22 cellular contexts compared by ENCODE assay signal in the genomic region with DNA sequence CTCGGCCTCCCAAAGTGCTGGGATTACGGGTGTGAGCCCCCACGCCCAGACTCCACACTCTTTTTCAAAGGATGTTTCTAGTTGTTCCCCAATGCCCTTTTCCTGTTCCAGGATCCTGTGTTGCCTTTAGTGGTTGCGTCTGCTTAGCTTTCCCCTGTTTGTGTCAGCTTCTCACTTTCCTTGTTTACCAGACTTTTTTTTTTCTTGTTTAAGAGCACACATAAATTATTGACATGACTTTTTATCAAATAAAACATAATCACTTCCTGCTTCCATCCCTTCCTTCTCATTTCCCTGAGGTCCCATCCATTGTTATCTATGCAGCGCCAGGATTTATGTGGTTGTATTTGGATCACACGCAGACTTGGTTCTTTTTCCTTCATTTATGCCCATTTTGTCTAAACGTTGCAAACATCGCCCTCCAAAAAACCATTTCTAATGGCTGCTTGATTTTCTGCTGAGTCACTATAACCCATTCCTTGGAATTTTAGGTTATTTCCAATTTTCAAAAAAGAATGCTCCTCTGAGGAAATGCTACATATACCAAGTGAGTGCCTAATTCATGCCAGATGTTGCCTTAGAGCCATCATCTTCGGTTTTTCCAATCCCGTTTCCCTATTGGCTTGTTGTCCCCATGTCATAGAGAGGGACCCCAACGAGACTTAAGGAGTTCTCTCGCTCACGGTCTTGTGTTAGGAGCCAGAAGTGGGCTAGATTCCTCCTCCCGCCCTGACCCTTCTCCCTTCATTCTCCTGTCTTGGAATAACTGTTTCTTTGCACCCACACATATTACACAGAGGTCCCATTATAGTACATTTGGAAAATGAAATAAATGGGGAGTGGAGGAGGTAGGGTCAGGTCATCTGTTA. TPM values are rescaled to one million over a fixed set of nuclear protein-coding genes. Genes with fewer than 3 reads are reported as not detected.
DNase-seq lines count a peak whose midpoint lies in the region; TF ChIP-seq lines count a peak whose summit lies in the region.
"Had no signal": no experiment of that assay in that cellular context is flagged by ENCODE, and none has a peak within 500 bp of the region (broad histone marks: within the 10 kb centered on the region; RNA-seq: fewer than 3 reads in every experiment).

No MANE protein-coding gene starts in this region.

- no peak overlapping the region for H3K4me3 Mint-ChIP-seq in MCF 10A (ENCODE audit: unreplicated experiment)
- H3K4me3 Mint-ChIP-seq in brain, result peak overlapping the region in 1 of 5 experiments; percentile 9
- no peak overlapping the region for H3K4me3 Mint-ChIP-seq in activated naive CD4-positive, alpha-beta T cell treated with anti-CD3 and anti-CD28 coated beads, Interleukin-2, amount 10 ng/mL, durations not matched to agents 7 days and 5 days
- H3K4me3 Mint-ChIP-seq in CD4-positive, alpha-beta memory T cell, result no peak overlapping the region
- H3K4me3 Mint-ChIP-seq: T-cell had no signal

- TF ChIP-seq CTCF in breast epithelium (IDR thresholded peaks at IDR 0.05) (no peak), MCF 10A (IDR thresholded peaks at IDR 0.05; ENCODE audit: unreplicated experiment) (no peak), brain (conservative IDR thresholded peaks at IDR 0.05) (no peak), hepatocyte (IDR thresholded peaks at IDR 0.05; ENCODE audit: poor library complexity) (no peak), smooth muscle cell (IDR thresholded peaks at IDR 0.05; ENCODE audit: borderline replicate concordance, insufficient read depth, poor library complexity, severe bottlenecking) (no peak)

- H3K9me2 ChIP-seq in hepatocyte (replicated peaks; ENCODE audit: insufficient read depth), result no peaks in the 10 kb centered on the region

- BruUV-seq in MCF 10A (replicated peaks; lab: Mats Ljungman, UMichigan), result no TSS peak

- H3K9me3 Mint-ChIP-seq in MCF 10A (ENCODE audit: unreplicated experiment) (no peaks in the 10 kb centered on the region), brain (peaks cover 0 to 3% (median 0%) of the 10 kb centered on the region in 5 experiments)
- no peaks in the 10 kb centered on the region for H3K9me3 Mint-ChIP-seq in activated naive CD4-positive, alpha-beta T cell treated with anti-CD3 and anti-CD28 coated beads, Interleukin-2, amount 10 ng/mL, durations not matched to agents 7 days and 5 days
- H3K9me3 Mint-ChIP-seq in CD4-positive, alpha-beta memory T cell, result no peaks in the 10 kb centered on the region
- H3K9me3 Mint-ChIP-seq: T-cell had no signal

- no peak overlapping the region for H3K4me2 ChIP-seq in hepatocyte
- H3K4me2 ChIP-seq in smooth muscle cell, result peak overlapping the region; percentile 33
- H3K4me2 ChIP-seq: KMS-11 had no signal

- peak overlapping the region; percentile 16 for H3K9ac ChIP-seq in smooth muscle cell (ENCODE audit: low read depth)
- H3K9ac ChIP-seq: KMS-11 had no signal

- 73% methylated on average over 14 of the region's 14 CpGs for WGBS in hepatocyte (ENCODE audit: low lambda C conversion rate, missing lambda C conversion rate)
- 65% methylated on average over 14 of the region's 14 CpGs for WGBS in smooth muscle cell (ENCODE audit: low lambda C conversion rate)

- H3K4me3 ChIP-seq in breast epithelium (no peak overlapping the region), hepatocyte (no peak overlapping the region), smooth muscle cell (no peak overlapping the region)
- H3K4me3 ChIP-seq in CD4-positive, alpha-beta memory T cell (ENCODE audit: low read length in 2 of 2), result no peak overlapping the region
- H3K4me3 ChIP-seq: vagina had no signal

- no peaks in the 10 kb centered on the region for H3K79me2 ChIP-seq in hepatocyte
- no peaks in the 10 kb centered on the region for H3K79me2 ChIP-seq in smooth muscle cell (ENCODE audit: low read depth)

- H3K27me3 ChIP-seq in breast epithelium (no peaks in the 10 kb centered on the region), hepatocyte (no peaks in the 10 kb centered on the region), smooth muscle cell (ENCODE audit: low read depth) (no peaks in the 10 kb centered on the region)
- no peaks in the 10 kb centered on the region for H3K27me3 ChIP-seq in CD4-positive, alpha-beta memory T cell (ENCODE audit: insufficient read depth, low read length)
- H3K27me3 ChIP-seq: vagina had no signal

- H3K27ac ChIP-seq in breast epithelium (peak overlapping the region; percentile 69 to 70), hepatocyte (peak overlapping the region; percentile 35), smooth muscle cell (ENCODE audit: low read depth) (peak overlapping the region; percentile 23)
- no peak overlapping the region for H3K27ac ChIP-seq in CD4-positive, alpha-beta memory T cell (ENCODE audit: low read depth, low read length)
- H3K27ac ChIP-seq: foreskin keratinocyte, KMS-11, RWPE1, vagina had no signal

- H4K20me1 ChIP-seq in hepatocyte (ENCODE audit: insufficient read depth, poor library complexity, severe bottlenecking), result no peaks in the 10 kb centered on the region
- no peaks in the 10 kb centered on the region for H4K20me1 ChIP-seq in smooth muscle cell (ENCODE audit: low read depth)

- H3K36me3 ChIP-seq in breast epithelium (no peaks in the 10 kb centered on the region), hepatocyte (replicated peaks; ENCODE audit: insufficient read depth, low read depth) (no peaks in the 10 kb centered on the region), smooth muscle cell (ENCODE audit: low read depth) (no peaks in the 10 kb centered on the region)
- H3K36me3 ChIP-seq in CD4-positive, alpha-beta memory T cell (ENCODE audit: insufficient read depth, low read length), result no peaks in the 10 kb centered on the region
- H3K36me3 ChIP-seq: vagina had no signal

- peaks cover 6% of the 10 kb centered on the region for H3F3A ChIP-seq in smooth muscle cell (ENCODE audit: low read depth)

- H2AFZ ChIP-seq in hepatocyte (no peak overlapping the region), smooth muscle cell (ENCODE audit: low read depth) (peak overlapping the region; percentile 14)

- POLR2A ChIA-PET in MCF 10A (lab: Yijun Ruan, JAX), result no interaction called here
- POLR2A ChIA-PET in CD4-positive, alpha-beta memory T cell (lab: Charles Lee; ENCODE audit: partially characterized antibody), result no interaction called here

- peaks cover 0 to 18% of the 10 kb centered on the region in 2 donors for H3K4me1 ChIP-seq in breast epithelium
- peaks cover 17% of the 10 kb centered on the region for H3K4me1 ChIP-seq in hepatocyte (ENCODE audit: insufficient read depth)
- peaks cover 38% of the 10 kb centered on the region for H3K4me1 ChIP-seq in smooth muscle cell (ENCODE audit: low read depth)
- peaks cover 14% of the 10 kb centered on the region for H3K4me1 ChIP-seq in CD4-positive, alpha-beta memory T cell (ENCODE audit: insufficient read depth, low read length)
- H3K4me1 ChIP-seq: foreskin keratinocyte, vagina had no signal

- intact Hi-C loops in breast epithelium (cut with DNase I; ENCODE audit: low total_unique reads) (no loop called here), MCF 10A (cut with micrococcal nuclease) (no loop called here)
- intact Hi-C loops in CD4-positive, alpha-beta memory T cell (cut with micrococcal nuclease), result no loop called here

- no peak overlapping the region for H3K27ac Mint-ChIP-seq in MCF 10A (ENCODE audit: low read depth, unreplicated experiment)
- H3K27ac Mint-ChIP-seq in brain, result peak overlapping the region; percentile 14 to 92 (median 87)
- no peak overlapping the region for H3K27ac Mint-ChIP-seq in activated naive CD4-positive, alpha-beta T cell treated with anti-CD3 and anti-CD28 coated beads, Interleukin-2, amount 10 ng/mL, durations not matched to agents 7 days and 5 days
- peak overlapping the region in 1 of 7 donors; percentile 33 for H3K27ac Mint-ChIP-seq in CD4-positive, alpha-beta memory T cell
- H3K27ac Mint-ChIP-seq: CD14-positive monocyte, T-cell had no signal

- CTCF ChIA-PET in MCF 10A (lab: Yijun Ruan, JAX), result interaction anchor here (1.0 to 1.3 kb wide), 3 partner anchors 11 to 60 kb away, joined by 3 to 5 read pairs (median 4); no protein-coding TSS in a partner anchor
- CTCF ChIA-PET in activated naive CD4-positive, alpha-beta T cell treated with anti-CD3 and anti-CD28 coated beads, Interleukin-2, amount 10 ng/mL, durations not matched to agents 7 days and 5 days (lab: Charles Lee), result no interaction called here
- CTCF ChIA-PET in CD4-positive, alpha-beta memory T cell (lab: Charles Lee; ENCODE audit: partially characterized antibody), result no interaction called here

- no peak for TF ChIP-seq POLR2A in breast epithelium (IDR thresholded peaks at IDR 0.05)

- no peaks in the 10 kb centered on the region for H3K27me3 Mint-ChIP-seq in MCF 10A (ENCODE audit: insufficient read depth, unreplicated experiment)
- peaks cover 3% of the 10 kb centered on the region for H3K27me3 Mint-ChIP-seq in brain
- peaks cover 62% of the 10 kb centered on the region for H3K27me3 Mint-ChIP-seq in activated naive CD4-positive, alpha-beta T cell treated with anti-CD3 and anti-CD28 coated beads, Interleukin-2, amount 10 ng/mL, durations not matched to agents 7 days and 5 days
- peaks cover 5 to 8% of the 10 kb centered on the region in 2 donors for H3K27me3 Mint-ChIP-seq in CD4-positive, alpha-beta memory T cell

- H3K9me3 ChIP-seq in breast epithelium, result no peaks in the 10 kb centered on the region
- H3K9me3 ChIP-seq in hepatocyte (ENCODE audit: low read depth), result no peaks in the 10 kb centered on the region
- H3K9me3 ChIP-seq in smooth muscle cell (replicated peaks; ENCODE audit: low read depth), result no peaks in the 10 kb centered on the region
- no peaks in the 10 kb centered on the region for H3K9me3 ChIP-seq in CD4-positive, alpha-beta memory T cell (ENCODE audit: control insufficient read depth in 1 of 2, low read length in 2 of 2)
- H3K9me3 ChIP-seq: vagina had no signal

- H3K36me3 Mint-ChIP-seq in MCF 10A (ENCODE audit: insufficient read depth, unreplicated experiment) (no peaks in the 10 kb centered on the region), brain (peaks cover 5% of the 10 kb centered on the region)
- H3K36me3 Mint-ChIP-seq in activated naive CD4-positive, alpha-beta T cell treated with anti-CD3 and anti-CD28 coated beads, Interleukin-2, amount 10 ng/mL, durations not matched to agents 7 days and 5 days, result no peaks in the 10 kb centered on the region
- no peaks in the 10 kb centered on the region for H3K36me3 Mint-ChIP-seq in CD4-positive, alpha-beta memory T cell
- H3K36me3 Mint-ChIP-seq: CD14-positive monocyte, T-cell had no signal

- DNase-seq in breast epithelium (ENCODE audit: low spot score in 2 of 2) (no peak), MCF 10A (ENCODE audit: unreplicated experiment) (no peak), hepatocyte (ENCODE audit: low spot score) (no peak), smooth muscle cell (lab: John Stamatoyannopoulos, UW; ENCODE audit: unreplicated experiment) (no peak), HuH-7.5 (ENCODE audit: low spot score) (no peak)
- no peak for DNase-seq in activated naive CD4-positive, alpha-beta T cell treated with anti-CD3 and anti-CD28 coated beads, Interleukin-2, amount 10 ng/mL, durations not matched to agents 7 days and 5 days
- no peak for DNase-seq in CD4-positive, alpha-beta memory T cell
- DNase-seq: activated CD4-positive, alpha-beta T cell treated with anti-CD3 and anti-CD28 coated beads, Interleukin-2, amount 50 U/mL, for 4 hours; activated naive CD4-positive, alpha-beta T cell; activated T-cell treated with anti-CD3 and anti-CD28 coated beads for 4 hours; foreskin keratinocyte; HCEC 1CT; left colon; NCI-H1092 treated with DMSO at 0.1 percent for 48 hours; NCI-H524 treated with DMSO at 0.1 percent for 48 hours; T-cell had no signal

- H3K4me1 Mint-ChIP-seq in MCF 10A (ENCODE audit: insufficient read depth, unreplicated experiment) (peaks cover 10% of the 10 kb centered on the region), brain (peaks cover 45% of the 10 kb centered on the region)
- H3K4me1 Mint-ChIP-seq in activated naive CD4-positive, alpha-beta T cell treated with anti-CD3 and anti-CD28 coated beads, Interleukin-2, amount 10 ng/mL, durations not matched to agents 7 days and 5 days, result peaks cover 10% of the 10 kb centered on the region
- H3K4me1 Mint-ChIP-seq in CD4-positive, alpha-beta memory T cell, result peaks cover 3 to 12% (median 8%) of the 10 kb centered on the region in 4 donors

RNA-seq across cellular contexts. Expression of gene CYP46A1, which starts 13.5 kb away (rescaled TPM):
- total RNA-seq in breast epithelium (1 to 10 TPM; 1.6 to 5.2 (median 2.6) TPM), MCF 10A (2022) (0.20 and 0.30 TPM in 2 replicates), hepatocyte (0.12 and 0.47 TPM in 2 replicates), smooth muscle cell (0.45 and 0.63 TPM in 2 replicates)
- polyA plus RNA-seq in brain (ENCODE audit: insufficient read depth, low read depth, low replicate concordance) (31.8 TPM), hepatocyte (1.7 and 2.3 TPM in 2 replicates), smooth muscle cell (0.20 and 1.0 TPM in 2 replicates)
- total RNA-seq in CD4-positive, alpha-beta memory T cell, result under 1 TPM; 0.15 to 0.36 TPM
- not detected for polyA plus RNA-seq in CD4-positive, alpha-beta memory T cell
- polyA plus RNA-seq: CD14-positive monocyte had no signal

RNA-seq across cellular contexts. Expression of gene HHIPL1, which starts 25.7 kb away (rescaled TPM):
- total RNA-seq in breast epithelium, result 1 to 10 TPM; 1.3 to 4.6 (median 2.3) TPM
- total RNA-seq in MCF 10A (2022), result 0.10 TPM in 1 of 2 replicates, not detected in the other
- polyA plus RNA-seq in brain (ENCODE audit: insufficient read depth, low read depth, low replicate concordance), result 3.1 TPM
- total RNA-seq in hepatocyte, result 0.64 and 0.83 TPM in 2 replicates
- 0.88 and 1.4 TPM in 2 replicates for polyA plus RNA-seq in hepatocyte
- total RNA-seq in smooth muscle cell, result 9.1 and 9.6 TPM in 2 replicates
- polyA plus RNA-seq in smooth muscle cell, result 11.2 and 11.9 TPM in 2 replicates
- total RNA-seq in CD4-positive, alpha-beta memory T cell, result under 1 TPM; 0.35 to 0.42 TPM
- not detected for polyA plus RNA-seq in CD4-positive, alpha-beta memory T cell
- total RNA-seq: A172 had no signal
- polyA plus RNA-seq: CD14-positive monocyte had no signal

Comparison
In these comparisons a context has a peak if more than half of its experiments do, and no peak if none do; other contexts are left out.
1. H3K27ac Mint-ChIP-seq: peak in brain (5 of 5); none in MCF 10A (single experiment) and activated naive CD4-positive, alpha-beta T cell treated with anti-CD3 and anti-CD28 coated beads, Interleukin-2, amount 10 ng/mL, durations not matched to agents 7 days and 5 days (single experiment).